Comparison of ENCODE assay signal across 8 cellular contexts in genomic region chr15:101642361-101642760, GRCh38. TPM values are rescaled to one million over a fixed set of nuclear protein-coding genes. Genes with fewer than 3 reads are reported as not detected.
A peak's percentile ranks its signal among the peaks of the same experiment; 100 is the strongest.
DNase-seq lines count a peak whose midpoint lies in the region; ATAC-seq and TF ChIP-seq lines count a peak whose summit lies in the region.

No MANE protein-coding gene starts in this region.

- DNase-seq in MM.1S = no peak
- peak; percentile 21 for DNase-seq in choroid plexus epithelial cell (ENCODE audit: low read depth)
- no peak for DNase-seq in naive B cell
- no peak for DNase-seq in germinal center (ENCODE audit: low spot score)

- peaks cover 47% of the 10 kb centered on the region for H3K79me2 ChIP-seq in MM.1S (ENCODE audit: low read length)

- peak overlapping the region in 4 of 10 experiments; percentile 1 to 13 (median 6); a peak in 6 of 20 replicates for H3K4me3 ChIP-seq in BLaER1 treated with 17β-estradiol and CSF1 and Interleukin-3, amounts not matched to agents 10 nM and 100 nM
- H3K4me3 ChIP-seq in MM.1S (ENCODE audit: low read length) (no peak overlapping the region), choroid plexus epithelial cell (ENCODE audit: low read depth, low read length) (no peak overlapping the region)

- peaks cover 18 to 30% (median 22%) of the 10 kb centered on the region in 3 donors for H3K4me1 Mint-ChIP-seq in naive B cell

- H3K36me3 ChIP-seq in BLaER1 treated with 17β-estradiol and CSF1 and Interleukin-3, amounts not matched to agents 10 nM and 100 nM = peaks cover 49 to 76% (median 62%) of the 10 kb centered on the region in 11 experiments
- peaks cover 8% of the 10 kb centered on the region; the same call in 1 of the 2 replicates for H3K36me3 ChIP-seq in MM.1S (replicated peaks; ENCODE audit: insufficient read depth, low read length)

- no peaks in the 10 kb centered on the region for H3K9me3 Mint-ChIP-seq in naive B cell

- H3K27ac ChIP-seq in BLaER1 treated with 17β-estradiol and CSF1 and Interleukin-3, amounts not matched to agents 10 nM and 100 nM = peak overlapping the region; percentile 35 to 89 (median 81); a peak in 21 of 22 replicates
- peak overlapping the region; percentile 58; the same call in 1 of the 2 replicates for H3K27ac ChIP-seq in MM.1S (ENCODE audit: low read length)

- H3K4me1 ChIP-seq in BLaER1 treated with 17β-estradiol and CSF1 and Interleukin-3, amounts not matched to agents 10 nM and 100 nM = peaks cover 36 to 54% (median 45%) of the 10 kb centered on the region in 10 experiments
- peaks cover 26% of the 10 kb centered on the region for H3K4me1 ChIP-seq in MM.1S (ENCODE audit: low read length)

- no peaks in the 10 kb centered on the region for H3K27me3 Mint-ChIP-seq in naive B cell

- ATAC-seq in naive B cell (ENCODE audit: low read depth in 2 of 2) = no peak
- no peak for ATAC-seq in HG03045 (IDR thresholded peaks at IDR 0.05; ENCODE audit: unreplicated experiment)
- ATAC-seq in GM18909 (IDR thresholded peaks at IDR 0.05; ENCODE audit: poor library complexity, unreplicated experiment) = no peak
- no peak for ATAC-seq in GM21825 (IDR thresholded peaks at IDR 0.05; ENCODE audit: unreplicated experiment)

- H3K9ac ChIP-seq in BLaER1 treated with 17β-estradiol and CSF1 and Interleukin-3, amounts not matched to agents 10 nM and 100 nM = peak overlapping the region; percentile 41 to 78 (median 66)
- peak overlapping the region; percentile 4; the same call in 1 of the 2 replicates for H3K9ac ChIP-seq in MM.1S (ENCODE audit: low read length)

- TF ChIP-seq CTCF in MM.1S (IDR thresholded peaks at IDR 0.05; ENCODE audit: low read length) (peak; percentile 26), choroid plexus epithelial cell (conservative IDR thresholded peaks at IDR 0.05; ENCODE audit: low read depth, low read length) (peak; percentile 27)

- H3K4me2 ChIP-seq in BLaER1 treated with 17β-estradiol and CSF1 and Interleukin-3, amounts not matched to agents 10 nM and 100 nM = peak overlapping the region; percentile 63 to 84 (median 71)
- H3K4me2 ChIP-seq in MM.1S (ENCODE audit: low read depth, low read length) = peak overlapping the region; percentile 44

- H3K36me3 Mint-ChIP-seq in naive B cell = peaks cover 12 to 35% of the 10 kb centered on the region in 2 donors

- no peak overlapping the region for H2AFZ ChIP-seq in MM.1S (ENCODE audit: low read length)

- no peaks in the 10 kb centered on the region for H3K27me3 ChIP-seq in BLaER1 treated with 17β-estradiol and CSF1 and Interleukin-3, amounts not matched to agents 10 nM and 100 nM
- no peaks in the 10 kb centered on the region for H3K27me3 ChIP-seq in MM.1S (replicated peaks; ENCODE audit: insufficient read depth, low read length)

- H3K27ac Mint-ChIP-seq in naive B cell = peak overlapping the region; percentile 65 to 87 (median 80)

- peaks cover 0 to 39% (median 8%) of the 10 kb centered on the region in 11 experiments; a peak in 11 of 22 replicates for H4K20me1 ChIP-seq in BLaER1 treated with 17β-estradiol and CSF1 and Interleukin-3, amounts not matched to agents 10 nM and 100 nM
- H4K20me1 ChIP-seq in MM.1S (ENCODE audit: insufficient read depth, low read length) = no peaks in the 10 kb centered on the region

- H3F3A ChIP-seq in MM.1S (ENCODE audit: insufficient read depth, low read length) = peaks cover 14% of the 10 kb centered on the region

- H3K9me2 ChIP-seq in MM.1S (replicated peaks; ENCODE audit: insufficient read depth, low read length) = no peaks in the 10 kb centered on the region

- H3K4me3 Mint-ChIP-seq in naive B cell = peak overlapping the region in 4 of 8 donors; percentile 5 to 36 (median 22)

- H3K9me3 ChIP-seq in BLaER1 treated with 17β-estradiol and CSF1 and Interleukin-3, amounts not matched to agents 10 nM and 100 nM (replicated peaks in 1 of 11) = no peaks in the 10 kb centered on the region
- no peaks in the 10 kb centered on the region for H3K9me3 ChIP-seq in MM.1S (replicated peaks; ENCODE audit: insufficient read depth, low read length)

RNA-seq across cellular contexts. Expression of gene TM2D3, which starts 9.8 kb away (rescaled TPM):
- 10 to 100 TPM; 32.5 to 90.4 (median 49.4) TPM for polyA plus RNA-seq in naive B cell (ENCODE audit: low read depth in 6 of 6)
